28 cellular contexts compared by ENCODE assay signal in genomic region chr12:106192659-106193403, GRCh38. TPM values are rescaled to one million over a fixed set of nuclear protein-coding genes. Genes with fewer than 3 reads are reported as not detected.
A peak's percentile ranks its signal among the peaks of the same experiment; 100 is the strongest.
DNase-seq lines count a peak whose midpoint lies in the region; ATAC-seq and TF ChIP-seq lines count a peak whose summit lies in the region.
"Had no signal": no experiment of that assay in that cellular context is flagged by ENCODE, and none has a peak within 500 bp of the region (broad histone marks: within the 10 kb centered on the region; RNA-seq: fewer than 3 reads in every experiment).

No MANE protein-coding gene starts in this region.

- in situ Hi-C loops in Panc1 (cut with HindIII; ENCODE audit: low pct_unique_long_range_greater_than_20kb, low sequenced_read_pairs): no loop called here
- in situ Hi-C loops in G401 (cut with HindIII; ENCODE audit: low sequenced_read_pairs): no loop called here

- H3K27ac ChIP-seq in Panc1 (ENCODE audit: low read length) (no peak overlapping the region), tibial nerve (no peak overlapping the region)
- H3K27ac ChIP-seq: coronary artery, esophagus muscularis mucosa, HL-60, left lung, PC-9, stomach, transverse colon, VCaP had no signal

- DNase-seq in GM03348 (ENCODE audit: low spot score): peak; percentile 35
- no peak for DNase-seq in Panc1 (ENCODE audit: low read depth, low spot score)
- peak; percentile 26 for DNase-seq in globus pallidus (ENCODE audit: low spot score)
- peak; percentile 33 to 39 for DNase-seq in tibial nerve (ENCODE audit: low spot score in 2 of 2)
- DNase-seq in G401 (ENCODE audit: low spot score): no peak
- DNase-seq in ureter (ENCODE audit: low spot score): no peak
- DNase-seq: activated CD4-positive, alpha-beta T cell treated with anti-CD3 and anti-CD28 coated beads, Interleukin-2, amount 10 ng/mL, durations not matched to agents 24 days and 14 days; activated effector memory CD4-positive, alpha-beta T cell treated with anti-CD3 and anti-CD28 coated beads, Interleukin-2, amount 50 U/mL, for 16 hours; activated naive CD8-positive, alpha-beta T cell treated with anti-CD3 and anti-CD28 coated beads for 36 hours; activated T-cell treated with anti-CD3 and anti-CD28 coated beads, Interleukin-2, amount 50 U/mL, for 1 hour; aorta; CD8-positive, alpha-beta T cell; left lung; NCI-H1694; NCI-H510A; PC-9; SHP77; small intestine; stimulated activated CD4-positive, alpha-beta T cell treated with anti-CD3 and anti-CD28 coated beads, Interleukin-2, amount 100 ng/mL, for 24 hours; stomach; T-helper 9 cell; transverse colon had no signal

- ATAC-seq in Panc1 (no peak), GM19397 (IDR thresholded peaks at IDR 0.05; ENCODE audit: unreplicated experiment) (no peak)
- ATAC-seq: CD8-positive, alpha-beta T cell; left lung had no signal

- H3K36me3 ChIP-seq in Panc1 (ENCODE audit: control insufficient read depth, insufficient read depth, low read length): no peaks in the 10 kb centered on the region
- H3K36me3 ChIP-seq in tibial nerve: no peaks in the 10 kb centered on the region
- H3K36me3 ChIP-seq: esophagus muscularis mucosa, left lung, stomach, transverse colon had no signal

- H3K4me1 ChIP-seq in Panc1 (ENCODE audit: control insufficient read depth, insufficient read depth, low read length) (no peaks in the 10 kb centered on the region), tibial nerve (peaks cover 0 to 53% (median 19%) of the 10 kb centered on the region in 4 donors)
- H3K4me1 ChIP-seq: left lung, transverse colon had no signal

- intact Hi-C loops in Panc1 (cut with micrococcal nuclease; ENCODE audit: unreplicated experiment): no loop called here

- POLR2A ChIA-PET in Panc1 (lab: Charles Lee): no interaction called here

- H3K9me3 ChIP-seq in Panc1 (ENCODE audit: control insufficient read depth, insufficient read depth, low read depth, low read length): no peaks in the 10 kb centered on the region
- H3K9me3 ChIP-seq in tibial nerve: no peaks in the 10 kb centered on the region
- H3K9me3 ChIP-seq: esophagus muscularis mucosa, left lung, stomach, transverse colon had no signal

- WGBS in tibial nerve, 2 donors: 80 to 88% methylated on average over 4 of the region's 4 CpGs

- BruUV-seq in Panc1 (replicated peaks; lab: Mats Ljungman, UMichigan): no TSS peak

- TF ChIP-seq EP300 in tibial nerve (IDR thresholded peaks at IDR 0.05): no peak

- TF ChIP-seq CTCF in Panc1 (IDR thresholded peaks at IDR 0.05): 0 out of 2 replicates have a peak, but pooled peaks have one; percentile 12
- TF ChIP-seq CTCF in tibial nerve (IDR thresholded peaks at IDR 0.05): no peak

- H3K27me3 ChIP-seq in Panc1 (ENCODE audit: control insufficient read depth, insufficient read depth, low read length): peaks cover 2% of the 10 kb centered on the region; the same call in 1 of the 2 replicates
- H3K27me3 ChIP-seq in tibial nerve: no peaks in the 10 kb centered on the region
- H3K27me3 ChIP-seq: transverse colon had no signal

- H3K4me3 ChIP-seq in Panc1 (ENCODE audit: low read depth in 2 of 2, low read length in 2 of 2) (no peak overlapping the region), tibial nerve (no peak overlapping the region)
- H3K4me3 ChIP-seq: coronary artery, esophagus muscularis mucosa, left lung, PC-9, stomach, transverse colon had no signal

- CTCF ChIA-PET in Panc1 (lab: Charles Lee): interaction anchor here (1.9 kb wide), 1 partner anchor 31 kb away, joined by 4 read pairs; no protein-coding TSS in a partner anchor

- no peak for TF ChIP-seq POLR2A in tibial nerve (IDR thresholded peaks at IDR 0.05)

RNA-seq across cellular contexts. Expression of gene NUAK1, which starts 54.1 kb away (rescaled TPM):
- 50.3 TPM for total RNA-seq in Panc1 (2021; ENCODE audit: unreplicated experiment)
- 33.2 TPM for polyA plus RNA-seq in Panc1 (2012; ENCODE audit: insufficient read length)
- total RNA-seq in tibial nerve: 10 to 100 TPM; 32.0 to 47.9 (median 33.5) TPM
- 8.0 and 20.4 TPM in 2 replicates for total RNA-seq in G401 (2014; rRNA removed; shearing (Covaris generic))
- total RNA-seq in ureter: 16.0 TPM
- total RNA-seq: activated CD4-positive, alpha-beta T cell treated with anti-CD3 and anti-CD28 coated beads, Interleukin-2, amount 10 ng/mL, durations not matched to agents 24 days and 14 days; activated CD8-positive, alpha-beta memory T cell treated with anti-CD3 and anti-CD28 coated beads for 36 hours; activated naive CD8-positive, alpha-beta T cell treated with anti-CD3 and anti-CD28 coated beads for 36 hours had no signal

RNA-seq across cellular contexts. Expression of gene CKAP4, which starts 55.0 kb away (rescaled TPM):
- 95.9 TPM for total RNA-seq in Panc1 (2021; ENCODE audit: unreplicated experiment)
- polyA plus RNA-seq in Panc1 (2012; ENCODE audit: insufficient read length): 100 TPM
- total RNA-seq in tibial nerve: 10 to 100 TPM; 29.9 to 49.5 (median 38.7) TPM
- total RNA-seq in G401 (2014; rRNA removed; shearing (Covaris generic)): 50.9 and 54.4 TPM in 2 replicates
- 39.7 TPM for total RNA-seq in ureter

Comparison
In these comparisons a context has a peak if more than half of its experiments do, and no peak if none do; other contexts are left out.
1. DNase-seq: peak in GM03348 (single experiment), globus pallidus (single experiment) and tibial nerve (2 of 2); none in Panc1 (single experiment), G401 (single experiment) and ureter (single experiment).